27 cellular contexts compared by ENCODE assay signal in genomic region chr3:136979684-136980083, GRCh38. TPM values are rescaled to one million over a fixed set of nuclear protein-coding genes. Genes with fewer than 3 reads are reported as not detected.
DNase-seq lines count a peak whose midpoint lies in the region; ATAC-seq and TF ChIP-seq lines count a peak whose summit lies in the region.
"Had no signal": no experiment of that assay in that cellular context is flagged by ENCODE, and none has a peak within 500 bp of the region (broad histone marks: within the 10 kb centered on the region; RNA-seq: fewer than 3 reads in every experiment).

No MANE protein-coding gene starts in this region.

- no peaks in the 10 kb centered on the region for H3K4me1 ChIP-seq in fibroblast of lung (ENCODE audit: control insufficient read depth, extremely low read depth, insufficient read depth, low read length)
- peaks cover 37% of the 10 kb centered on the region for H3K4me1 ChIP-seq in thymus (ENCODE audit: control insufficient read depth, insufficient read depth, low read length)

- H3K27me3 ChIP-seq in fibroblast of lung (ENCODE audit: control insufficient read depth, insufficient read depth, low read length) (no peaks in the 10 kb centered on the region), thymus (ENCODE audit: control insufficient read depth, insufficient read depth) (no peaks in the 10 kb centered on the region)

- intact Hi-C loops in activated CD4-positive, alpha-beta T cell treated with anti-CD3 and anti-CD28 coated beads, Interleukin-2, amount 10 ng/mL, durations not matched to agents 24 days and 14 days (cut with micrococcal nuclease), result no loop called here
- intact Hi-C loops in sciatic nerve (cut with DNase I), result no loop called here

- H3K36me3 ChIP-seq in fibroblast of lung (ENCODE audit: control insufficient read depth, insufficient read depth, low read length) (no peaks in the 10 kb centered on the region), thymus (ENCODE audit: control insufficient read depth, insufficient read depth) (no peaks in the 10 kb centered on the region)

- H2AFZ ChIP-seq in fibroblast of lung (ENCODE audit: low read length), result no peak overlapping the region

- H3K4me3 ChIP-seq in fibroblast of lung (replicated peaks in 1 of 4; ENCODE audit: control extremely low read depth in 1 of 4, insufficient read depth in 1 of 4, low read depth in 3 of 4, low read length in 4 of 4), result no peak overlapping the region
- H3K4me3 ChIP-seq in thymus (ENCODE audit: low read length), result no peak overlapping the region
- H3K4me3 ChIP-seq: K562, smooth muscle cell had no signal

- peaks cover 4% of the 10 kb centered on the region for H3K9me3 Mint-ChIP-seq in activated CD4-positive, alpha-beta T cell treated with anti-CD3 and anti-CD28 coated beads, Interleukin-2, amount 10 ng/mL, durations not matched to agents 24 days and 14 days

- no peaks in the 10 kb centered on the region for H3K36me3 Mint-ChIP-seq in activated CD4-positive, alpha-beta T cell treated with anti-CD3 and anti-CD28 coated beads, Interleukin-2, amount 10 ng/mL, durations not matched to agents 24 days and 14 days (ENCODE audit: low read depth)

- H3K27ac ChIP-seq in RWPE1 (peak overlapping the region; percentile 67), fibroblast of lung (ENCODE audit: insufficient read depth, low read length) (no peak overlapping the region), thymus (ENCODE audit: low read depth) (peak overlapping the region; percentile 69)
- H3K27ac ChIP-seq: HL-60, VCaP had no signal

- no peaks in the 10 kb centered on the region for H3K27me3 Mint-ChIP-seq in activated CD4-positive, alpha-beta T cell treated with anti-CD3 and anti-CD28 coated beads, Interleukin-2, amount 10 ng/mL, durations not matched to agents 24 days and 14 days
- H3K27me3 Mint-ChIP-seq: activated CD4-positive, alpha-beta memory T cell treated with anti-CD3 and anti-CD28 coated beads for 36 hours had no signal

- TF ChIP-seq CTCF in RWPE1 (conservative IDR thresholded peaks at IDR 0.05; ENCODE audit: low read depth) (no peak), fibroblast of lung (conservative IDR thresholded peaks at IDR 0.05 in 1 of 2, IDR thresholded peaks at IDR 0.05 in 1 of 2; ENCODE audit: low read depth in 1 of 2, low read length in 2 of 2) (no peak)

- CTCF ChIA-PET in RWPE1 (lab: Yijun Ruan, JAX), result no interaction called here

- H3K9ac ChIP-seq in fibroblast of lung (ENCODE audit: insufficient read depth, low read length), result no peak overlapping the region

- DNase-seq in activated CD4-positive, alpha-beta T cell treated with anti-CD3 and anti-CD28 coated beads, Interleukin-2, amount 10 ng/mL, durations not matched to agents 24 days and 14 days, result peak; percentile 43
- no peak for DNase-seq in activated CD4-positive, alpha-beta T cell treated with anti-CD3 and anti-CD28 coated beads, Interleukin-2, amount 50 U/mL, for 48 hours
- DNase-seq in RWPE1 (ENCODE audit: low spot score) (no peak), fibroblast of lung (ENCODE audit: low read depth in 2 of 2) (peak; percentile 30 to 55), sciatic nerve (ENCODE audit: low spot score) (no peak)
- DNase-seq: activated CD4-positive, alpha-beta memory T cell treated with anti-CD3 and anti-CD28 coated beads for 36 hours; activated naive CD4-positive, alpha-beta T cell; activated T-cell treated with anti-CD3 and anti-CD28 coated beads, Interleukin-2, amount 50 U/mL, for 1 hour; CD4-positive, CD25-positive, alpha-beta regulatory T cell; DMS53; effector CD8-positive, alpha-beta T cell; hypothalamus; NCI-H1048; NCI-H2029 treated with DMSO at 0.1 percent for 48 hours; NCI-H510A; nephron progenitor cell; stimulated activated CD4-positive, alpha-beta T cell treated with anti-CD3 and anti-CD28 coated beads, Interleukin-4, amount 100 ng/mL, for 1 hour had no signal

- POLR2A ChIA-PET in RWPE1 (lab: Yijun Ruan, JAX; ENCODE audit: low non-redundant PET), result interaction anchor here (0.6 kb wide), 1 partner anchor 22 kb away, joined by 3 read pairs; the partner anchor contains the start of gene IL20RB

- H3K4me3 Mint-ChIP-seq in activated CD4-positive, alpha-beta T cell treated with anti-CD3 and anti-CD28 coated beads, Interleukin-2, amount 10 ng/mL, durations not matched to agents 24 days and 14 days, result no peak overlapping the region
- H3K4me3 Mint-ChIP-seq: activated CD4-positive, alpha-beta memory T cell treated with anti-CD3 and anti-CD28 coated beads for 36 hours; CD4-positive, CD25-positive, alpha-beta regulatory T cell; mesothelial cell of epicardium; nephron progenitor cell had no signal

- ATAC-seq in HG02571 (IDR thresholded peaks at IDR 0.05; ENCODE audit: unreplicated experiment) (no peak), sciatic nerve (no peak), HG03521 (IDR thresholded peaks at IDR 0.05; ENCODE audit: unreplicated experiment) (no peak)
- ATAC-seq: HCT116, K562, Right ventricle myocardium inferior had no signal

- no peak overlapping the region for H3K4me2 ChIP-seq in fibroblast of lung (ENCODE audit: extremely low read depth, insufficient read depth, low read length)
- H3K4me2 ChIP-seq: smooth muscle cell had no signal

- no peaks in the 10 kb centered on the region for H3K79me2 ChIP-seq in fibroblast of lung (ENCODE audit: control insufficient read depth, insufficient read depth, low read length)

- no peaks in the 10 kb centered on the region for H3K9me3 ChIP-seq in fibroblast of lung (ENCODE audit: control insufficient read depth, insufficient read depth, low read depth, low read length)
- no peaks in the 10 kb centered on the region for H3K9me3 ChIP-seq in thymus (ENCODE audit: control insufficient read depth)

- no peaks in the 10 kb centered on the region for H4K20me1 ChIP-seq in fibroblast of lung (ENCODE audit: control insufficient read depth, extremely low read depth, insufficient read depth, low read length)

- H3K4me1 Mint-ChIP-seq in activated CD4-positive, alpha-beta T cell treated with anti-CD3 and anti-CD28 coated beads, Interleukin-2, amount 10 ng/mL, durations not matched to agents 24 days and 14 days, result no peaks in the 10 kb centered on the region
- H3K4me1 Mint-ChIP-seq: mesothelial cell of epicardium had no signal

- no peak overlapping the region for H3K27ac Mint-ChIP-seq in activated CD4-positive, alpha-beta T cell treated with anti-CD3 and anti-CD28 coated beads, Interleukin-2, amount 10 ng/mL, durations not matched to agents 24 days and 14 days
- H3K27ac Mint-ChIP-seq: activated CD4-positive, alpha-beta memory T cell treated with anti-CD3 and anti-CD28 coated beads for 36 hours; CD4-positive, CD25-positive, alpha-beta regulatory T cell; mesothelial cell of epicardium; nephron progenitor cell had no signal

- 79% methylated on average over 3 of the region's 3 CpGs for WGBS in thymus

RNA-seq across cellular contexts. Expression of gene IL20RB, which starts 21.9 kb away (rescaled TPM):
- 1.5 and 1.8 TPM in 2 replicates for total RNA-seq in activated CD4-positive, alpha-beta T cell treated with anti-CD3 and anti-CD28 coated beads, Interleukin-2, amount 10 ng/mL, durations not matched to agents 24 days and 14 days
- total RNA-seq in fibroblast of lung, result 0.51 and 3.0 TPM in 2 replicates
- 1.9 and 2.0 TPM in 2 replicates for polyA plus RNA-seq in fibroblast of lung
- 1.5 and 2.0 TPM in 2 replicates for polyA plus RNA-seq in fibroblast of lung (2012)
- 7.6 and 11.3 TPM in 2 replicates for polyA minus RNA-seq in fibroblast of lung (ENCODE audit: low replicate concordance)
- 5.4 TPM for polyA plus RNA-seq in thymus
- 15.2 TPM for total RNA-seq in sciatic nerve

Comparison
In these comparisons a context has a peak if more than half of its experiments do, and no peak if none do; other contexts are left out.
1. DNase-seq: peak in activated CD4-positive, alpha-beta T cell treated with anti-CD3 and anti-CD28 coated beads, Interleukin-2, amount 10 ng/mL, durations not matched to agents 24 days and 14 days (single experiment) and fibroblast of lung (2 of 2); none in activated CD4-positive, alpha-beta T cell treated with anti-CD3 and anti-CD28 coated beads, Interleukin-2, amount 50 U/mL, for 48 hours (0 of 2), RWPE1 (single experiment) and sciatic nerve (single experiment).